ENCODE assay signal across 10 cellular contexts in genomic region chr16:4465977-4466779, GRCh38. TPM values are rescaled to one million over a fixed set of nuclear protein-coding genes. Genes with fewer than 3 reads are reported as not detected.
DNase-seq lines count a peak whose midpoint lies in the region; ATAC-seq and TF ChIP-seq lines count a peak whose summit lies in the region.
"Had no signal": no experiment of that assay in that cellular context is flagged by ENCODE, and none has a peak within 500 bp of the region (broad histone marks: within the 10 kb centered on the region; RNA-seq: fewer than 3 reads in every experiment).

No MANE protein-coding gene starts in this region.

- no peaks in the 10 kb centered on the region for H3K27me3 ChIP-seq in lung (ENCODE audit: control insufficient read depth, insufficient read depth)

- H4K20me1 ChIP-seq in OCI-LY7 (ENCODE audit: insufficient read depth, low read length) = no peaks in the 10 kb centered on the region

- intact Hi-C loops in OCI-LY7 (cut with micrococcal nuclease; ENCODE audit: unreplicated experiment) = no loop called here

- DNase-seq in T-helper 9 cell (peak; percentile 52), lung (ENCODE audit: low spot score) (no peak), NCI-H2081 treated with DMSO at 0.1 percent for 48 hours (lab: John Stamatoyannopoulos, UW) (no peak), OCI-LY7 (ENCODE audit: low spot score) (no peak), hypothalamus (lab: John Stamatoyannopoulos, UW) (no peak)
- DNase-seq in activated gamma-delta T cell treated with anti-CD3 and anti-CD28 coated beads, Interleukin-2, amount 50 U/mL, for 16 hours (ENCODE audit: low read depth) = peak; percentile 55
- DNase-seq in stimulated activated CD8-positive, alpha-beta memory T cell treated with anti-CD3 and anti-CD28 coated beads, Interleukin-7, amount 100 ng/mL, for 24 hours (ENCODE audit: low read depth) = peak; percentile 37
- DNase-seq: DMS153, NCI-H1694 had no signal

- no peaks in the 10 kb centered on the region for H3K79me2 ChIP-seq in OCI-LY7 (ENCODE audit: insufficient read depth, low read depth, low read length)

- H3K4me1 ChIP-seq in lung (ENCODE audit: control insufficient read depth in 2 of 2, insufficient read depth in 2 of 2, low read length in 2 of 2) = peaks cover 0 to 3% of the 10 kb centered on the region in 2 donors
- H3K4me1 ChIP-seq in OCI-LY7 (ENCODE audit: insufficient read depth, low read length, poor library complexity, severe bottlenecking) = no peaks in the 10 kb centered on the region

- H3K4me3 ChIP-seq in lung = no peak overlapping the region
- no peak overlapping the region for H3K4me3 ChIP-seq in OCI-LY7 (ENCODE audit: low read depth, low read length, poor library complexity, severe bottlenecking)

- H3K9me3 ChIP-seq in lung (ENCODE audit: control insufficient read depth in 2 of 2, insufficient read depth in 1 of 2, low read length in 1 of 2) = no peaks in the 10 kb centered on the region
- H3K9me3 ChIP-seq in OCI-LY7 (ENCODE audit: low read length) = no peaks in the 10 kb centered on the region

- no TSS peak for BruUV-seq in OCI-LY7 (replicated peaks; lab: Mats Ljungman, UMichigan)

- 87 to 90% methylated on average over 32 of the region's 32 CpGs for WGBS in lung, 2 donors

- H3K27ac ChIP-seq in lung (ENCODE audit: low read depth in 1 of 2, low read length in 1 of 2) (peak overlapping the region; percentile 26 to 59), OCI-LY7 (ENCODE audit: low read depth, low read length, poor library complexity, severe bottlenecking) (no peak overlapping the region)

- peaks cover 0 to 34% of the 10 kb centered on the region in 2 donors for H3K36me3 ChIP-seq in lung (ENCODE audit: control insufficient read depth in 2 of 2, insufficient read depth in 2 of 2, low read length in 2 of 2)
- H3K36me3 ChIP-seq in OCI-LY7 (ENCODE audit: insufficient read depth, low read length) = peaks cover 71% of the 10 kb centered on the region

- H3K4me2 ChIP-seq in OCI-LY7 (ENCODE audit: low read length) = no peak overlapping the region

- H3K9me2 ChIP-seq in OCI-LY7 (ENCODE audit: insufficient read depth, low read length) = no peaks in the 10 kb centered on the region

- CTCF ChIA-PET in OCI-LY7 (lab: Charles Lee; ENCODE audit: unreplicated experiment) = interaction anchor here (0.6 kb wide), 1 partner anchor 8 kb away, joined by 3 read pairs; the partner anchor contains the start of gene NMRAL1

- H2AFZ ChIP-seq in OCI-LY7 (ENCODE audit: low read length) = no peak overlapping the region

- POLR2A ChIA-PET in OCI-LY7 (lab: Charles Lee) = no interaction called here

- ATAC-seq in lung (ENCODE audit: insufficient read depth, low FRiP score) (no peak), GM18870 (IDR thresholded peaks at IDR 0.05; ENCODE audit: unreplicated experiment) (no peak)

- no peak for TF ChIP-seq CTCF in lung (IDR thresholded peaks at IDR 0.05; ENCODE audit: control extremely low read depth, extremely low read depth)
- TF ChIP-seq CTCF in OCI-LY7 (conservative IDR thresholded peaks at IDR 0.05; ENCODE audit: low read length) = no peak

RNA-seq across cellular contexts. Expression of gene NMRAL1, which starts 8.2 kb away (rescaled TPM):
- total RNA-seq in lung (10 to 100 TPM; 23.4 to 52.9 TPM), OCI-LY7 (2022) (114 and 139 TPM in 2 replicates)
- 10 to 100 TPM; 40.7 to 57.4 TPM for polyA plus RNA-seq in lung
- total RNA-seq in OCI-LY7 (2014; rRNA removed; shearing (Covaris generic)) = 92.8 and 113 TPM in 2 replicates

RNA-seq across cellular contexts. Expression of gene HMOX2, which starts 10.0 kb away (rescaled TPM):
- 10 to 100 TPM; 37.6 to 57.8 TPM for total RNA-seq in lung
- polyA plus RNA-seq in lung = 10 to 100 TPM; 45.6 to 57.0 TPM
- total RNA-seq in OCI-LY7 (2014; rRNA removed; shearing (Covaris generic)) = 46.0 and 55.2 TPM in 2 replicates
- 37.0 and 39.5 TPM in 2 replicates for total RNA-seq in OCI-LY7 (2022)

RNA-seq across cellular contexts. Expression of gene DNAJA3, which starts 40.5 kb away (rescaled TPM):
- total RNA-seq in lung (10 to 100 TPM; 36.9 to 38.5 TPM), OCI-LY7 (2022) (89.7 and 94.3 TPM in 2 replicates)
- 10 to 100 TPM; 24.8 to 34.2 TPM for polyA plus RNA-seq in lung
- total RNA-seq in OCI-LY7 (2014; rRNA removed; shearing (Covaris generic)) = 89.8 and 94.5 TPM in 2 replicates

RNA-seq across cellular contexts. Expression of gene CORO7, which starts 49.8 kb away (rescaled TPM):
- total RNA-seq in lung (10 to 100 TPM; 32.3 to 86.2 TPM), OCI-LY7 (2022) (112 and 115 TPM in 2 replicates)
- polyA plus RNA-seq in lung = 10 to 100 TPM; 27.8 to 60.0 TPM
- 64.0 and 77.2 TPM in 2 replicates for total RNA-seq in OCI-LY7 (2014; rRNA removed; shearing (Covaris generic))

Comparison
In these comparisons a context has a peak if more than half of its experiments do, and no peak if none do; other contexts are left out.
1. DNase-seq: peak in T-helper 9 cell (single experiment), activated gamma-delta T cell treated with anti-CD3 and anti-CD28 coated beads, Interleukin-2, amount 50 U/mL, for 16 hours (single experiment) and stimulated activated CD8-positive, alpha-beta memory T cell treated with anti-CD3 and anti-CD28 coated beads, Interleukin-7, amount 100 ng/mL, for 24 hours (single experiment); none in lung (single experiment), NCI-H2081 treated with DMSO at 0.1 percent for 48 hours (single experiment), OCI-LY7 (single experiment) and hypothalamus (0 of 51).